ENCODE assay signal across 16 cellular contexts in genomic region chr16:1651509-1652342, GRCh38. TPM values are rescaled to one million over a fixed set of nuclear protein-coding genes. Genes with fewer than 3 reads are reported as not detected.
DNase-seq lines count a peak whose midpoint lies in the region; ATAC-seq and TF ChIP-seq lines count a peak whose summit lies in the region.
"Had no signal": no experiment of that assay in that cellular context is flagged by ENCODE, and none has a peak within 500 bp of the region (broad histone marks: within the 10 kb centered on the region; RNA-seq: fewer than 3 reads in every experiment).

No MANE protein-coding gene starts in this region.

- H3K4me1 Mint-ChIP-seq in activated T-helper 1 cell treated with anti-CD3 and anti-CD28 coated beads, Interleukin-12 subunit alpha, Interleukin-12 subunit beta, Interleukin-2, Interleukin-4 antibody, amounts not matched to agents 30 ng/mL and 10 ng/mL and 1 ng/mL, durations not matched to agents 14 hours and 24 hours and 36 hours (ENCODE audit: low read depth), result peaks cover 8% of the 10 kb centered on the region
- no peaks in the 10 kb centered on the region for H3K4me1 Mint-ChIP-seq in glutamatergic neuron (ENCODE audit: low read depth, unreplicated experiment)

- ATAC-seq in HCT116, result peak; percentile 51

- BruUV-seq in A673 (replicated peaks; lab: Mats Ljungman, UMichigan) (no TSS peak), HCT116 (replicated peaks; lab: Mats Ljungman, UMichigan) (no TSS peak)

- H4K20me1 ChIP-seq in HCT116 (ENCODE audit: insufficient read depth), result no peaks in the 10 kb centered on the region; the same call in 1 of the 2 replicates

- TF ChIP-seq POLR2A in HCT116 (IDR thresholded peaks at IDR 0.05; ENCODE audit: borderline replicate concordance, extremely low read depth, insufficient read depth, insufficient read length) (no peak), sigmoid colon (IDR thresholded peaks at IDR 0.05) (no peak)

- H2AFZ ChIP-seq in HCT116 (ENCODE audit: low read depth, low read length, poor library complexity, severe bottlenecking), result no peak overlapping the region

- H3K36me3 ChIP-seq in A673 (ENCODE audit: insufficient read depth, low read length, poor library complexity, severe bottlenecking) (peaks cover 31% of the 10 kb centered on the region), HCT116 (ENCODE audit: control insufficient read depth in 1 of 2, insufficient read depth in 2 of 2, low read length in 2 of 2) (peaks cover 8 to 29% of the 10 kb centered on the region in 2 experiments; a peak in 3 of 4 replicates), sigmoid colon (peaks cover 33 to 65% (median 38%) of the 10 kb centered on the region in 4 donors)

- no peak overlapping the region for H3K4me3 Mint-ChIP-seq in activated T-helper 1 cell treated with anti-CD3 and anti-CD28 coated beads, Interleukin-12 subunit alpha, Interleukin-12 subunit beta, Interleukin-2, Interleukin-4 antibody, amounts not matched to agents 30 ng/mL and 10 ng/mL and 1 ng/mL, durations not matched to agents 14 hours and 24 hours and 36 hours
- peak overlapping the region; percentile 18 for H3K4me3 Mint-ChIP-seq in glutamatergic neuron (ENCODE audit: unreplicated experiment)
- H3K4me3 Mint-ChIP-seq: IgD-negative memory B cell had no signal

- H3K9me3 Mint-ChIP-seq in activated T-helper 1 cell treated with anti-CD3 and anti-CD28 coated beads, Interleukin-12 subunit alpha, Interleukin-12 subunit beta, Interleukin-2, Interleukin-4 antibody, amounts not matched to agents 30 ng/mL and 10 ng/mL and 1 ng/mL, durations not matched to agents 14 hours and 24 hours and 36 hours, result no peaks in the 10 kb centered on the region
- peaks cover 5% of the 10 kb centered on the region for H3K9me3 Mint-ChIP-seq in glutamatergic neuron (ENCODE audit: unreplicated experiment)
- H3K9me3 Mint-ChIP-seq: IgD-negative memory B cell had no signal

- H3K36me3 Mint-ChIP-seq in activated T-helper 1 cell treated with anti-CD3 and anti-CD28 coated beads, Interleukin-12 subunit alpha, Interleukin-12 subunit beta, Interleukin-2, Interleukin-4 antibody, amounts not matched to agents 30 ng/mL and 10 ng/mL and 1 ng/mL, durations not matched to agents 14 hours and 24 hours and 36 hours (ENCODE audit: low read depth), result peaks cover 43% of the 10 kb centered on the region
- peaks cover 12% of the 10 kb centered on the region for H3K36me3 Mint-ChIP-seq in glutamatergic neuron (ENCODE audit: unreplicated experiment)

- intact Hi-C loops in A673 (cut with micrococcal nuclease; ENCODE audit: unreplicated experiment) (no loop called here), HCT116 (cut with micrococcal nuclease) (no loop called here), sigmoid colon (cut with DNase I) (no loop called here)
- intact Hi-C loops in activated T-helper 1 cell treated with anti-CD3 and anti-CD28 coated beads, Interleukin-12 subunit alpha, Interleukin-12 subunit beta, Interleukin-2, Interleukin-4 antibody, amounts not matched to agents 30 ng/mL and 10 ng/mL and 1 ng/mL, durations not matched to agents 14 hours and 24 hours and 36 hours (cut with micrococcal nuclease), result no loop called here

- peaks cover 11% of the 10 kb centered on the region; the same call in 1 of the 2 replicates for H3K79me2 ChIP-seq in HCT116 (ENCODE audit: insufficient read depth, low read length)

- H3K27me3 Mint-ChIP-seq in activated T-helper 1 cell treated with anti-CD3 and anti-CD28 coated beads, Interleukin-12 subunit alpha, Interleukin-12 subunit beta, Interleukin-2, Interleukin-4 antibody, amounts not matched to agents 30 ng/mL and 10 ng/mL and 1 ng/mL, durations not matched to agents 14 hours and 24 hours and 36 hours (ENCODE audit: insufficient read depth), result no peaks in the 10 kb centered on the region
- H3K27me3 Mint-ChIP-seq in glutamatergic neuron (ENCODE audit: unreplicated experiment), result peaks cover 11% of the 10 kb centered on the region
- H3K27me3 Mint-ChIP-seq: IgD-negative memory B cell had no signal

- no peak overlapping the region for H3K27ac ChIP-seq in A673 (ENCODE audit: low read depth, low read length, poor library complexity, severe bottlenecking)
- H3K27ac ChIP-seq in HCT116 (ENCODE audit: low read depth, low read length), result no peak overlapping the region
- no peak overlapping the region for H3K27ac ChIP-seq in sigmoid colon
- H3K27ac ChIP-seq: cardiac muscle cell, esophagus squamous epithelium, lower lobe of right lung, SJCRH30, WERI-Rb-1 had no signal

- no peak for TF ChIP-seq EP300 in sigmoid colon (IDR thresholded peaks at IDR 0.05)

- RAD21 ChIA-PET in HCT116 (lab: Charles Lee; ENCODE audit: low non-redundant PET in 1 of 2, low total read pairs in 2 of 2, uncharacterized antibody in 2 of 2, unreplicated experiment in 2 of 2), result no interaction called here

- no peak for TF ChIP-seq RAD21 in HCT116 (IDR thresholded peaks at IDR 0.05; ENCODE audit: low read depth)

- H3K9me3 ChIP-seq in A673 (ENCODE audit: low read depth, low read length, poor library complexity, severe bottlenecking) (no peaks in the 10 kb centered on the region), HCT116 (ENCODE audit: control insufficient read depth in 1 of 2, insufficient read depth in 1 of 2, low read depth in 1 of 2, low read length in 2 of 2) (no peaks in the 10 kb centered on the region), sigmoid colon (no peaks in the 10 kb centered on the region)
- H3K9me3 ChIP-seq: BE2C, esophagus squamous epithelium, lower lobe of right lung, SJCRH30 had no signal

- TF ChIP-seq CTCF in A673 (conservative IDR thresholded peaks at IDR 0.05; ENCODE audit: low read depth, low read length) (no peak), HCT116 (IDR thresholded peaks at IDR 0.05 in 2 of 3, conservative IDR thresholded peaks at IDR 0.05 in 1 of 3; ENCODE audit: borderline replicate concordance in 1 of 3, insufficient read depth in 1 of 3, low read depth in 2 of 3, low read length in 2 of 3) (no peak), glutamatergic neuron (IDR thresholded peaks at IDR 0.05; ENCODE audit: partially characterized antibody, unreplicated experiment) (no peak), sigmoid colon (IDR thresholded peaks at IDR 0.05) (no peak)

- peak overlapping the region; percentile 72 for H3K27ac Mint-ChIP-seq in activated T-helper 1 cell treated with anti-CD3 and anti-CD28 coated beads, Interleukin-12 subunit alpha, Interleukin-12 subunit beta, Interleukin-2, Interleukin-4 antibody, amounts not matched to agents 30 ng/mL and 10 ng/mL and 1 ng/mL, durations not matched to agents 14 hours and 24 hours and 36 hours
- H3K27ac Mint-ChIP-seq in glutamatergic neuron (ENCODE audit: unreplicated experiment), result peak overlapping the region; percentile 14
- H3K27ac Mint-ChIP-seq: IgD-negative memory B cell had no signal

- H3K4me1 ChIP-seq in A673 (ENCODE audit: insufficient read depth, low read length, poor library complexity, severe bottlenecking), result no peaks in the 10 kb centered on the region
- no peaks in the 10 kb centered on the region for H3K4me1 ChIP-seq in HCT116 (ENCODE audit: control insufficient read depth in 1 of 2, insufficient read depth in 2 of 2, low read length in 2 of 2)
- no peaks in the 10 kb centered on the region for H3K4me1 ChIP-seq in sigmoid colon
- H3K4me1 ChIP-seq: BE2C, lower lobe of right lung, SJCRH30 had no signal

- DNase-seq in A673 (ENCODE audit: low spot score) (peak; percentile 16), HCT116 (ENCODE audit: low read depth, low spot score) (no peak), glutamatergic neuron (no peak), sigmoid colon (no peak), medulla oblongata (ENCODE audit: extremely low spot score) (no peak), KG1 (lab: John Stamatoyannopoulos, UW) (no peak), mesenteric fat pad (ENCODE audit: low spot score) (no peak)
- no peak for DNase-seq in activated T-helper 1 cell treated with anti-CD3 and anti-CD28 coated beads, Interleukin-12 subunit alpha, Interleukin-12 subunit beta, Interleukin-2, Interleukin-4 antibody, amounts not matched to agents 30 ng/mL and 10 ng/mL and 1 ng/mL, durations not matched to agents 14 hours and 24 hours and 36 hours (ENCODE audit: low spot score)
- DNase-seq: BE2C, esophagus squamous epithelium, lower lobe of right lung, NCI-H1436 treated with DMSO at 0.1 percent for 48 hours, SJCRH30, WERI-Rb-1 had no signal

- H3K27me3 ChIP-seq in A673 (replicated peaks; ENCODE audit: insufficient read depth, low read depth, low read length, poor library complexity) (no peaks in the 10 kb centered on the region), HCT116 (ENCODE audit: insufficient read depth, low read length) (no peaks in the 10 kb centered on the region), sigmoid colon (no peaks in the 10 kb centered on the region)
- H3K27me3 ChIP-seq: BE2C, cardiac muscle cell, esophagus squamous epithelium, SJCRH30 had no signal

- no peak overlapping the region for H3K9ac ChIP-seq in HCT116 (ENCODE audit: low read length)

- 94 to 96% methylated on average over 5 of the region's 5 CpGs for WGBS in sigmoid colon, 2 donors

- POLR2A ChIA-PET in A673 (lab: Charles Lee; ENCODE audit: low non-redundant PET), result no interaction called here
- POLR2A ChIA-PET in HCT116 (lab: Charles Lee), result no interaction called here

- H3K4me3 ChIP-seq in A673 (ENCODE audit: low read depth, low read length, poor library complexity, severe bottlenecking) (no peak overlapping the region), HCT116 (replicated peaks in 1 of 2; ENCODE audit: low read depth in 1 of 2, low read length in 2 of 2) (no peak overlapping the region), sigmoid colon (no peak overlapping the region)
- H3K4me3 ChIP-seq: cardiac muscle cell, esophagus squamous epithelium, lower lobe of right lung, SJCRH30 had no signal

- CTCF ChIA-PET in A673 (lab: Charles Lee), result no interaction called here
- CTCF ChIA-PET in HCT116 (lab: Charles Lee), result no interaction called here

- H3K4me2 ChIP-seq in HCT116 (ENCODE audit: low read length), result no peak overlapping the region

- H3K9me2 ChIP-seq in HCT116 (ENCODE audit: insufficient read depth), result no peaks in the 10 kb centered on the region

RNA-seq across cellular contexts. Expression of gene JPT2, which starts 26.4 kb away (rescaled TPM):
- total RNA-seq in A673 (2021) (197 and 200 TPM in 2 replicates), HCT116 (2021; ENCODE audit: unreplicated experiment) (113 TPM), glutamatergic neuron (ENCODE audit: unreplicated experiment) (72.9 TPM), sigmoid colon (10 to 100 TPM; 12.4 to 18.1 (median 17.3) TPM), mesenteric fat pad (39.0 TPM)
- 40.3 and 46.9 TPM in 2 replicates for polyA plus RNA-seq in HCT116 (2012)
- 106 and 119 TPM in 2 replicates for total RNA-seq in activated T-helper 1 cell treated with anti-CD3 and anti-CD28 coated beads, Interleukin-12 subunit alpha, Interleukin-12 subunit beta, Interleukin-2, Interleukin-4 antibody, amounts not matched to agents 30 ng/mL and 10 ng/mL and 1 ng/mL, durations not matched to agents 14 hours and 24 hours and 36 hours
- polyA plus RNA-seq in sigmoid colon, result 10 to 100 TPM; 25.2 to 53.7 (median 33.8) TPM

RNA-seq across cellular contexts. Expression of gene CRAMP1, which starts 39.6 kb away (rescaled TPM):
- total RNA-seq in A673 (2021), result 33.0 and 38.4 TPM in 2 replicates
- total RNA-seq in HCT116 (2021; ENCODE audit: unreplicated experiment), result 22.9 TPM
- 13.4 and 14.7 TPM in 2 replicates for polyA plus RNA-seq in HCT116 (2012)
- 38.6 and 38.7 TPM in 2 replicates for total RNA-seq in activated T-helper 1 cell treated with anti-CD3 and anti-CD28 coated beads, Interleukin-12 subunit alpha, Interleukin-12 subunit beta, Interleukin-2, Interleukin-4 antibody, amounts not matched to agents 30 ng/mL and 10 ng/mL and 1 ng/mL, durations not matched to agents 14 hours and 24 hours and 36 hours
- total RNA-seq in glutamatergic neuron (ENCODE audit: unreplicated experiment), result 52.4 TPM
- total RNA-seq in sigmoid colon, result 10 to 100 TPM in 1 of 4 donors, 1 to 10 TPM in 3; 6.4 to 24.6 (median 8.0) TPM
- 10 to 100 TPM in 1 of 3 donors, 1 to 10 TPM in 2; 2.4 to 13.5 (median 2.5) TPM for polyA plus RNA-seq in sigmoid colon
- total RNA-seq in mesenteric fat pad, result 15.4 TPM

RNA-seq across cellular contexts. Expression of gene IFT140, which starts 39.9 kb away (rescaled TPM):
- total RNA-seq in A673 (2021), result 21.8 and 34.6 TPM in 2 replicates
- 27.5 TPM for total RNA-seq in HCT116 (2021; ENCODE audit: unreplicated experiment)
- 19.7 and 27.4 TPM in 2 replicates for polyA plus RNA-seq in HCT116 (2012)
- total RNA-seq in activated T-helper 1 cell treated with anti-CD3 and anti-CD28 coated beads, Interleukin-12 subunit alpha, Interleukin-12 subunit beta, Interleukin-2, Interleukin-4 antibody, amounts not matched to agents 30 ng/mL and 10 ng/mL and 1 ng/mL, durations not matched to agents 14 hours and 24 hours and 36 hours, result 8.8 and 9.5 TPM in 2 replicates
- 33.4 TPM for total RNA-seq in glutamatergic neuron (ENCODE audit: unreplicated experiment)
- 10 to 100 TPM in 3 of 4 donors, 1 to 10 TPM in 1; 9.2 to 36.8 (median 16.8) TPM for total RNA-seq in sigmoid colon
- polyA plus RNA-seq in sigmoid colon, result 10 to 100 TPM in 1 of 3 donors, 1 to 10 TPM in 2; 3.7 to 10.2 (median 4.8) TPM
- 12.7 TPM for total RNA-seq in mesenteric fat pad

RNA-seq across cellular contexts. Expression of gene MAPK8IP3, which starts 54.3 kb away (rescaled TPM):
- 66.9 and 69.2 TPM in 2 replicates for total RNA-seq in A673 (2021)
- 75.3 TPM for total RNA-seq in HCT116 (2021; ENCODE audit: unreplicated experiment)
- polyA plus RNA-seq in HCT116 (2012), result 45.1 and 64.0 TPM in 2 replicates
- 84.4 and 84.6 TPM in 2 replicates for total RNA-seq in activated T-helper 1 cell treated with anti-CD3 and anti-CD28 coated beads, Interleukin-12 subunit alpha, Interleukin-12 subunit beta, Interleukin-2, Interleukin-4 antibody, amounts not matched to agents 30 ng/mL and 10 ng/mL and 1 ng/mL, durations not matched to agents 14 hours and 24 hours and 36 hours
- total RNA-seq in glutamatergic neuron (ENCODE audit: unreplicated experiment), result 281 TPM
- total RNA-seq in sigmoid colon, result 10 to 100 TPM; 22.1 to 80.9 (median 30.8) TPM
- 10 to 100 TPM in 1 of 3 donors, 1 to 10 TPM in 2; 3.6 to 79.1 (median 5.5) TPM for polyA plus RNA-seq in sigmoid colon
- 55.6 TPM for total RNA-seq in mesenteric fat pad
